Comparison of ENCODE assay signal across 1 cellular context in the genomic region with DNA sequence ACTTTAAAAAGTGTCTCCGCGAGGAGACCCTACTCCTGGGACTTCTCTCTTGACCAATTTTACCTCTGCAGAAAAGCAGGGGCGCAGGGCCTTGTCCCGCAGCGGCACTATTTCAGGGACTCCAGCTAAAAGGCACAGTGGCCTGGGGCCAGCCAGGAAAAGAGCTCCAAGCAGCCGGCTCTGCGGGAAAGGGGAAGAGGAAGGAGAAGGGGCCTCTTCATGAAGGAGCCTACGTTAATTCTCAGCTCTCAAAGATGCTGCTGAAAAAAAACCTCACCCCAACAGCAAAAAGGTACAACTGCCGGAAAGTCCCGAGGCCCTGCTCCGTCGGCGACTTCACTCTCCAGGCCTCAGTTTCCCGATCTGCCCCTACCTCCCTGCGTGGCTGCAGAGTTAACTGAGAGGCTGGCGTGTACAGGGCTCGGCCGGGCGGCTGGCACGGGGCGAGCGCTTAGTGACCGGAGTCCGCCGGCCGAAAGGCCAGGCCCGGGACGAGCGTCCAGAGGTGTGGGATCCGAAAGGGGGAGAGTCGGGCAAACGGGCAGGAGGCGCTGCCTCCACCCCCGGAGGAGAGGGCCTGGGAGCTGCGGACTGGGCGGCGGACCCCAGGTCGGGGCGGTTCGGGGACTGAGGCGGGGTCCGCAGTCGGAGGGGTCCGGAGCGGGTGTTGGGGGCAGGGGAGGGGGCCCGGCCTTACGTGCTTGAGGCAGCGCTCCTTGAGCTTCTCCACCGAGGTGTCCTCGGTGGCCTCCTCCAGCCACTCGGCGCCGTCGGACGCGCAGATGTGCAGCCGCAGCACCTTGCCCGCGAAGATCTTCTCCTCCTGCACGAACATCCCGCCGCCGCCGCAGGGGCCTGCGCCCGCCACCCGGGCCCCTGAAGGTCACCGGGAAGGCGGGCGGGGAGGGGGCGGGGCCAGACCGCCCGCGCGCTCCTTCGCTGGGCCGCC.
TF ChIP-seq lines count a peak whose summit lies in the region.

No MANE protein-coding gene starts in this region.

TF ChIP-seq in HepG2, 621 proteins besides CTCF, POLR2A, EP300 and RAD21 (continues in another document):
- no peak for TF ChIP-seq HES4 (CRISPR knock-in tag; IDR thresholded peaks at IDR 0.05; ENCODE audit: borderline replicate concordance)
- TF ChIP-seq, protein P1, sequence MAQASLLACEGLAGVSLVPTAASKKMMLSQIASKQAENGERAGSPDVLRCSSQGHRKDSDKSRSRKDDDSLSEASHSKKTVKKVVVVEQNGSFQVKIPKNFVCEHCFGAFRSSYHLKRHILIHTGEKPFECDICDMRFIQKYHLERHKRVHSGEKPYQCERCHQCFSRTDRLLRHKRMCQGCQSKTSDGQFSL (CRISPR knock-in tag; IDR thresholded peaks at IDR 0.05), result 0 out of 2 replicates have a peak, but pooled peaks have one; percentile 15
- TF ChIP-seq KDM5B (CRISPR knock-in tag; IDR thresholded peaks at IDR 0.05; ENCODE audit: borderline replicate concordance), result no peak
- no peak for TF ChIP-seq ZNF616 (CRISPR knock-in tag; IDR thresholded peaks at IDR 0.05; ENCODE audit: low read depth)
- TF ChIP-seq, protein P2, sequence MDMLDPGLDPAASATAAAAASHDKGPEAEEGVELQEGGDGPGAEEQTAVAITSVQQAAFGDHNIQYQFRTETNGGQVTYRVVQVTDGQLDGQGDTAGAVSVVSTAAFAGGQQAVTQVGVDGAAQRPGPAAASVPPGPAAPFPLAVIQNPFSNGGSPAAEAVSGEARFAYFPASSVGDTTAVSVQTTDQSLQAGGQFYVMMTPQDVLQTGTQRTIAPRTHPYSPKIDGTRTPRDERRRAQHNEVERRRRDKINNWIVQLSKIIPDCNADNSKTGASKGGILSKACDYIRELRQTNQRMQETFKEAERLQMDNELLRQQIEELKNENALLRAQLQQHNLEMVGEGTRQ (IDR thresholded peaks at IDR 0.05; ENCODE audit: low read depth, low read length), result no peak
- TF ChIP-seq, protein P2 (CRISPR knock-in tag; IDR thresholded peaks at IDR 0.05; ENCODE audit: borderline replicate concordance), result no peak
- no peak for TF ChIP-seq PHF20 (CRISPR knock-in tag; IDR thresholded peaks at IDR 0.05)
- TF ChIP-seq, protein P3, sequence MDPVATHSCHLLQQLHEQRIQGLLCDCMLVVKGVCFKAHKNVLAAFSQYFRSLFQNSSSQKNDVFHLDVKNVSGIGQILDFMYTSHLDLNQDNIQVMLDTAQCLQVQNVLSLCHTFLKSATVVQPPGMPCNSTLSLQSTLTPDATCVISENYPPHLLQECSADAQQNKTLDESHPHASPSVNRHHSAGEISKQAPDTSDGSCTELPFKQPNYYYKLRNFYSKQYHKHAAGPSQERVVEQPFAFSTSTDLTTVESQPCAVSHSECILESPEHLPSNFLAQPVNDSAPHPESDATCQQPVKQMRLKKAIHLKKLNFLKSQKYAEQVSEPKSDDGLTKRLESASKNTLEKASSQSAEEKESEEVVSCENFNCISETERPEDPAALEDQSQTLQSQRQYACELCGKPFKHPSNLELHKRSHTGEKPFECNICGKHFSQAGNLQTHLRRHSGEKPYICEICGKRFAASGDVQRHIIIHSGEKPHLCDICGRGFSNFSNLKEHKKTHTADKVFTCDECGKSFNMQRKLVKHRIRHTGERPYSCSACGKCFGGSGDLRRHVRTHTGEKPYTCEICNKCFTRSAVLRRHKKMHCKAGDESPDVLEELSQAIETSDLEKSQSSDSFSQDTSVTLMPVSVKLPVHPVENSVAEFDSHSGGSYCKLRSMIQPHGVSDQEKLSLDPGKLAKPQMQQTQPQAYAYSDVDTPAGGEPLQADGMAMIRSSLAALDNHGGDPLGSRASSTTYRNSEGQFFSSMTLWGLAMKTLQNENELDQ (CRISPR knock-in tag; IDR thresholded peaks at IDR 0.05; ENCODE audit: borderline replicate concordance), result no peak
- TF ChIP-seq ZNF768 (CRISPR knock-in tag; IDR thresholded peaks at IDR 0.05), result peak; percentile 10; the same call in 1 of the 2 replicates
- peak; percentile 56; the same call in 1 of the 2 replicates for TF ChIP-seq HOXA5 (CRISPR knock-in tag; IDR thresholded peaks at IDR 0.05)
- TF ChIP-seq ZNF101 (CRISPR knock-in tag; IDR thresholded peaks at IDR 0.05; ENCODE audit: borderline replicate concordance, low read depth), result no peak
- TF ChIP-seq ZNF598 (CRISPR knock-in tag; IDR thresholded peaks at IDR 0.05; ENCODE audit: borderline replicate concordance), result 0 out of 2 replicates have a peak, but pooled peaks have one; percentile 19
- TF ChIP-seq ZNF30 (CRISPR knock-in tag; IDR thresholded peaks at IDR 0.05), result no peak
- peak; percentile 44; the same call in 1 of the 2 replicates for TF ChIP-seq SALL2 (CRISPR knock-in tag; IDR thresholded peaks at IDR 0.05)
- TF ChIP-seq ATAD3A (CRISPR knock-in tag; IDR thresholded peaks at IDR 0.05), result no peak
- TF ChIP-seq ATF2 (CRISPR knock-in tag; IDR thresholded peaks at IDR 0.05), result no peak
- TF ChIP-seq ZNF468 (CRISPR knock-in tag; IDR thresholded peaks at IDR 0.05), result no peak
- TF ChIP-seq HOXA9 (CRISPR knock-in tag; IDR thresholded peaks at IDR 0.05; ENCODE audit: borderline replicate concordance), result no peak
- TF ChIP-seq TAF1 (CRISPR knock-in tag; IDR thresholded peaks at IDR 0.05), result peak; percentile 47; the same call in 1 of the 2 replicates
- TF ChIP-seq, protein P4, sequence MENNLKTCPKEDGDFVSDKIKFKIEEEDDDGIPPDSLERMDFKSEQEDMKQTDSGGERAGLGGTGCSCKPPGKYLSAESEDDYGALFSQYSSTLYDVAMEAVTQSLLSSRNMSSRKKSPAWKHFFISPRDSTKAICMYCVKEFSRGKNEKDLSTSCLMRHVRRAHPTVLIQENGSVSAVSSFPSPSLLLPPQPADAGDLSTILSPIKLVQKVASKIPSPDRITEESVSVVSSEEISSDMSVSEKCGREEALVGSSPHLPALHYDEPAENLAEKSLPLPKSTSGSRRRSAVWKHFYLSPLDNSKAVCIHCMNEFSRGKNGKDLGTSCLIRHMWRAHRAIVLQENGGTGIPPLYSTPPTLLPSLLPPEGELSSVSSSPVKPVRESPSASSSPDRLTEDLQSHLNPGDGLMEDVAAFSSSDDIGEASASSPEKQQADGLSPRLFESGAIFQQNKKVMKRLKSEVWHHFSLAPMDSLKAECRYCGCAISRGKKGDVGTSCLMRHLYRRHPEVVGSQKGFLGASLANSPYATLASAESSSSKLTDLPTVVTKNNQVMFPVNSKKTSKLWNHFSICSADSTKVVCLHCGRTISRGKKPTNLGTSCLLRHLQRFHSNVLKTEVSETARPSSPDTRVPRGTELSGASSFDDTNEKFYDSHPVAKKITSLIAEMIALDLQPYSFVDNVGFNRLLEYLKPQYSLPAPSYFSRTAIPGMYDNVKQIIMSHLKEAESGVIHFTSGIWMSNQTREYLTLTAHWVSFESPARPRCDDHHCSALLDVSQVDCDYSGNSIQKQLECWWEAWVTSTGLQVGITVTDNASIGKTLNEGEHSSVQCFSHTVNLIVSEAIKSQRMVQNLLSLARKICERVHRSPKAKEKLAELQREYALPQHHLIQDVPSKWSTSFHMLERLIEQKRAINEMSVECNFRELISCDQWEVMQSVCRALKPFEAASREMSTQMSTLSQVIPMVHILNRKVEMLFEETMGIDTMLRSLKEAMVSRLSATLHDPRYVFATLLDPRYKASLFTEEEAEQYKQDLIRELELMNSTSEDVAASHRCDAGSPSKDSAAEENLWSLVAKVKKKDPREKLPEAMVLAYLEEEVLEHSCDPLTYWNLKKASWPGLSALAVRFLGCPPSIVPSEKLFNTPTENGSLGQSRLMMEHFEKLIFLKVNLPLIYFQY (CRISPR knock-in tag; IDR thresholded peaks at IDR 0.05; ENCODE audit: borderline replicate concordance), result no peak; the same call in 1 of the 2 replicates
- TF ChIP-seq KLF12 (CRISPR knock-in tag; IDR thresholded peaks at IDR 0.05; ENCODE audit: borderline replicate concordance), result no peak
- peak; percentile 5; the same call in 1 of the 2 replicates for TF ChIP-seq IRF2 (CRISPR knock-in tag; IDR thresholded peaks at IDR 0.05)
- peak; percentile 59 for TF ChIP-seq UBTF (CRISPR knock-in tag; IDR thresholded peaks at IDR 0.05)
- no peak for TF ChIP-seq ZMYM2 (CRISPR knock-in tag; IDR thresholded peaks at IDR 0.05)
- TF ChIP-seq RCOR2 (CRISPR knock-in tag; IDR thresholded peaks at IDR 0.05), result no peak
- no peak for TF ChIP-seq MIXL1 (CRISPR knock-in tag; IDR thresholded peaks at IDR 0.05)
- no peak for TF ChIP-seq MAF1 (CRISPR knock-in tag; IDR thresholded peaks at IDR 0.05; ENCODE audit: borderline replicate concordance)
- TF ChIP-seq, protein P5, sequence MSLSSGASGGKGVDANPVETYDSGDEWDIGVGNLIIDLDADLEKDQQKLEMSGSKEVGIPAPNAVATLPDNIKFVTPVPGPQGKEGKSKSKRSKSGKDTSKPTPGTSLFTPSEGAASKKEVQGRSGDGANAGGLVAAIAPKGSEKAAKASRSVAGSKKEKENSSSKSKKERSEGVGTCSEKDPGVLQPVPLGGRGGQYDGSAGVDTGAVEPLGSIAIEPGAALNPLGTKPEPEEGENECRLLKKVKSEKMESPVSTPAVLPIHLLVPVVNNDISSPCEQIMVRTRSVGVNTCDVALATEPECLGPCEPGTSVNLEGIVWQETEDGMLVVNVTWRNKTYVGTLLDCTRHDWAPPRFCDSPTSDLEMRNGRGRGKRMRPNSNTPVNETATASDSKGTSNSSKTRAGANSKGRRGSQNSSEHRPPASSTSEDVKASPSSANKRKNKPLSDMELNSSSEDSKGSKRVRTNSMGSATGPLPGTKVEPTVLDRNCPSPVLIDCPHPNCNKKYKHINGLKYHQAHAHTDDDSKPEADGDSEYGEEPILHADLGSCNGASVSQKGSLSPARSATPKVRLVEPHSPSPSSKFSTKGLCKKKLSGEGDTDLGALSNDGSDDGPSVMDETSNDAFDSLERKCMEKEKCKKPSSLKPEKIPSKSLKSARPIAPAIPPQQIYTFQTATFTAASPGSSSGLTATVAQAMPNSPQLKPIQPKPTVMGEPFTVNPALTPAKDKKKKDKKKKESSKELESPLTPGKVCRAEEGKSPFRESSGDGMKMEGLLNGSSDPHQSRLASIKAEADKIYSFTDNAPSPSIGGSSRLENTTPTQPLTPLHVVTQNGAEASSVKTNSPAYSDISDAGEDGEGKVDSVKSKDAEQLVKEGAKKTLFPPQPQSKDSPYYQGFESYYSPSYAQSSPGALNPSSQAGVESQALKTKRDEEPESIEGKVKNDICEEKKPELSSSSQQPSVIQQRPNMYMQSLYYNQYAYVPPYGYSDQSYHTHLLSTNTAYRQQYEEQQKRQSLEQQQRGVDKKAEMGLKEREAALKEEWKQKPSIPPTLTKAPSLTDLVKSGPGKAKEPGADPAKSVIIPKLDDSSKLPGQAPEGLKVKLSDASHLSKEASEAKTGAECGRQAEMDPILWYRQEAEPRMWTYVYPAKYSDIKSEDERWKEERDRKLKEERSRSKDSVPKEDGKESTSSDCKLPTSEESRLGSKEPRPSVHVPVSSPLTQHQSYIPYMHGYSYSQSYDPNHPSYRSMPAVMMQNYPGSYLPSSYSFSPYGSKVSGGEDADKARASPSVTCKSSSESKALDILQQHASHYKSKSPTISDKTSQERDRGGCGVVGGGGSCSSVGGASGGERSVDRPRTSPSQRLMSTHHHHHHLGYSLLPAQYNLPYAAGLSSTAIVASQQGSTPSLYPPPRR (CRISPR knock-in tag; IDR thresholded peaks at IDR 0.05; ENCODE audit: borderline replicate concordance), result no peak
- TF ChIP-seq RELA (CRISPR knock-in tag; IDR thresholded peaks at IDR 0.05), result no peak
- TF ChIP-seq ZBTB2 (CRISPR knock-in tag; IDR thresholded peaks at IDR 0.05; ENCODE audit: low read depth), result no peak
